Comparison of ENCODE assay signal across 21 cellular contexts in the genomic region with DNA sequence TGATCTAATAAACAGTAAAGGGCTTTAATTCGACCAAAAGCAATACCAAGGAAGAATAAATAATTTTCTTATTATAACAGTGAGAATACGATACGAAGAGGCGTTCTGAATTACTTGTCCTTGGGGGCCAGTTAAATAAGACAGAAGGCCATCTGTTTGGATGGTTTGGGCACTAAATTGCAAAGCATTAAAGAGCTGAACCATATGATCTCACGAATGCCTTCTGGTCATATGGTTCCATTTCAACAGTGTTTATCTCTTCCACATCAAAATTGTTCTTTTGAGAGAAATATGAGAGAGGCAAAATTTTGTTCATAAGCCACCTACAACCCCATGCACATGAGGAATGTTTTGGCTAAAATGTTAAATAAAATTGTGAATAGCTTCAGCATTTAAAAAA.
A peak's percentile ranks its signal among the peaks of the same experiment; 100 is the strongest.
DNase-seq lines count a peak whose midpoint lies in the region; ATAC-seq and TF ChIP-seq lines count a peak whose summit lies in the region.
"Had no signal": no experiment of that assay in that cellular context is flagged by ENCODE, and none has a peak within 500 bp of the region (broad histone marks: within the 10 kb centered on the region; RNA-seq: fewer than 3 reads in every experiment).

No MANE protein-coding gene starts in this region.

- WGBS in endodermal cell (ENCODE audit: insufficient coverage in 1 of 2, insufficient read length in 1 of 2), 2 experiments, result 95 to 100% methylated on average over 1 to 5 of the region's 5 CpGs

- CTCF ChIA-PET in CD8-positive, alpha-beta T cell (lab: Charles Lee), result no interaction called here

- H3K9me3 ChIP-seq in HUES48 (ENCODE audit: control insufficient read depth, insufficient read depth, low read length), result no peaks in the 10 kb centered on the region
- peaks cover 4% of the 10 kb centered on the region for H3K9me3 ChIP-seq in endodermal cell (ENCODE audit: control insufficient read depth, low read length)
- H3K9me3 ChIP-seq in CD8-positive, alpha-beta T cell (ENCODE audit: low read length), result no peaks in the 10 kb centered on the region
- H3K9me3 ChIP-seq: HAP-1 had no signal

- peaks cover 2% of the 10 kb centered on the region for H3K36me3 Mint-ChIP-seq in endodermal cell (ENCODE audit: low read depth)
- H3K36me3 Mint-ChIP-seq in CD8-positive, alpha-beta T cell, result no peaks in the 10 kb centered on the region

- ATAC-seq in CD8-positive, alpha-beta T cell, result no peak
- ATAC-seq: GM12878, PC-3 had no signal

- H3K4me3 ChIP-seq in HUES48 (ENCODE audit: low read depth, low read length) (no peak overlapping the region), endodermal cell (ENCODE audit: low read length) (peak overlapping the region; percentile 30)
- no peak overlapping the region for H3K4me3 ChIP-seq in CD8-positive, alpha-beta T cell (ENCODE audit: low read depth, low read length)
- H3K4me3 ChIP-seq: GM12878, HAP-1, SK-N-MC had no signal

- H3K9ac ChIP-seq in HUES48 (ENCODE audit: low read depth, low read length), result no peak overlapping the region
- peak overlapping the region; percentile 66 for H3K9ac ChIP-seq in endodermal cell (ENCODE audit: extremely low read depth, low read length, poor library complexity, severe bottlenecking)
- H3K9ac ChIP-seq: KMS-11 had no signal

- intact Hi-C loops in CD8-positive, alpha-beta T cell (cut with DNase I, micrococcal nuclease), result no loop called here

- H3K4me1 Mint-ChIP-seq in endodermal cell, result peaks cover 16% of the 10 kb centered on the region
- H3K4me1 Mint-ChIP-seq in CD8-positive, alpha-beta T cell (ENCODE audit: low read depth), result no peaks in the 10 kb centered on the region

- H3K36me3 ChIP-seq in HUES48 (ENCODE audit: control insufficient read depth, insufficient read depth, low read length) (no peaks in the 10 kb centered on the region), endodermal cell (ENCODE audit: control insufficient read depth, insufficient read depth, low read length) (no peaks in the 10 kb centered on the region)
- H3K36me3 ChIP-seq in CD8-positive, alpha-beta T cell (ENCODE audit: insufficient read depth, low read length), result no peaks in the 10 kb centered on the region
- H3K36me3 ChIP-seq: HAP-1 had no signal

- H3K4me3 Mint-ChIP-seq in endodermal cell, result no peak overlapping the region
- H3K4me3 Mint-ChIP-seq in CD8-positive, alpha-beta T cell, result no peak overlapping the region

- H3K27ac ChIP-seq in HUES48 (ENCODE audit: low read depth, low read length) (peak overlapping the region; percentile 57), endodermal cell (ENCODE audit: low read depth, low read length) (no peak overlapping the region)
- no peak overlapping the region for H3K27ac ChIP-seq in CD8-positive, alpha-beta T cell (ENCODE audit: low read depth, low read length)
- H3K27ac ChIP-seq: C4-2B, KMS-11, SK-N-MC had no signal

- POLR2A ChIA-PET in CD8-positive, alpha-beta T cell (lab: Charles Lee), result no interaction called here

- peaks cover 10% of the 10 kb centered on the region for H3K9me3 Mint-ChIP-seq in endodermal cell
- H3K9me3 Mint-ChIP-seq in CD8-positive, alpha-beta T cell, result peaks cover 3% of the 10 kb centered on the region

- H3K27ac Mint-ChIP-seq in endodermal cell, result no peak overlapping the region
- H3K27ac Mint-ChIP-seq in CD8-positive, alpha-beta T cell, result no peak overlapping the region

- peak; percentile 28 for DNase-seq in COLO829 (ENCODE audit: low spot score)
- DNase-seq in NCI-H446 treated with DMSO at 0.1 percent for 48 hours (lab: John Stamatoyannopoulos, UW), result peak; percentile 81
- DNase-seq in endodermal cell, result no peak
- no peak for DNase-seq in CD8-positive, alpha-beta T cell
- DNase-seq in stimulated activated CD4-positive, alpha-beta T cell treated with anti-CD3 and anti-CD28 coated beads, Interleukin-2, amount 100 ng/mL, for 48 hours, result no peak
- DNase-seq in germinal center (ENCODE audit: low spot score), result no peak
- DNase-seq: AML-193, DND-41, IMR-90, NCI-H1105, NCI-H146, NCI-H2081, NCI-H774, PC-3, Right ventricle myocardium superior had no signal

- H3K27me3 ChIP-seq in HUES48 (ENCODE audit: control insufficient read depth, insufficient read depth, low read length), result no peaks in the 10 kb centered on the region
- H3K27me3 ChIP-seq in endodermal cell (ENCODE audit: control insufficient read depth, insufficient read depth, low read length, poor library complexity, severe bottlenecking), result no peaks in the 10 kb centered on the region
- no peaks in the 10 kb centered on the region for H3K27me3 ChIP-seq in CD8-positive, alpha-beta T cell (ENCODE audit: insufficient read depth, low read length)

- H3K27me3 Mint-ChIP-seq in endodermal cell (ENCODE audit: insufficient read depth), result no peaks in the 10 kb centered on the region
- no peaks in the 10 kb centered on the region for H3K27me3 Mint-ChIP-seq in CD8-positive, alpha-beta T cell (ENCODE audit: low read depth)

- TF ChIP-seq CTCF in endodermal cell (conservative IDR thresholded peaks at IDR 0.05), result no peak
- no peak for TF ChIP-seq CTCF in CD8-positive, alpha-beta T cell (IDR thresholded peaks at IDR 0.05)

- H3K4me1 ChIP-seq in HUES48 (ENCODE audit: control insufficient read depth, insufficient read depth, low read length), result peaks cover 60% of the 10 kb centered on the region
- peaks cover 14% of the 10 kb centered on the region for H3K4me1 ChIP-seq in endodermal cell (ENCODE audit: control insufficient read depth, insufficient read depth, low read length)
- H3K4me1 ChIP-seq in CD8-positive, alpha-beta T cell (ENCODE audit: insufficient read depth, low read length), result no peaks in the 10 kb centered on the region
- H3K4me1 ChIP-seq: HAP-1 had no signal

Comparison
In these comparisons a context has a peak if more than half of its experiments do, and no peak if none do; other contexts are left out.
1. DNase-seq: peak in COLO829 (single experiment) and NCI-H446 treated with DMSO at 0.1 percent for 48 hours (single experiment); none in endodermal cell (single experiment), CD8-positive, alpha-beta T cell (0 of 7), stimulated activated CD4-positive, alpha-beta T cell treated with anti-CD3 and anti-CD28 coated beads, Interleukin-2, amount 100 ng/mL, for 48 hours (0 of 2) and germinal center (single experiment).